In the genomic region with DNA sequence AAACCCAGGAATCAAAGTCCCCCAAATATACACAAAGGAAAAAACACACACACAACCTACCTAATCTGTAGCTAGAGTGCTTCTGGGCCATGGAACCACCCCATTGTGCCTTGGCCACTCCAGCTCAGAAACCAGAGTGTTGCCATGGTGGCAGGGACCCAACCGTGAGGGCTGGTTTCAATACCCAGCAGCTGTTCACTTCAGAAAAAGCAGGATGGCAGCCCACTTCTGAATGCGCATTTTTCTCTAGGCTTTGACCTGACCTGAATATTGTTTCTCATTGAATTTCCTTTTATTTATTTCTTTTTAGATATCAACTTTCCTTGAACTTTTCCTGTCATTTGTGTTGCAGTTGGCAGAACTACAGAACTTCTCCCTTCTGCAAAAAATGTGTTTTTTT, we compare ENCODE assay signal across 1 cellular context.
TF ChIP-seq lines count a peak whose summit lies in the region.

No MANE protein-coding gene starts in this region.

TF ChIP-seq in HCT116, 20 proteins besides CTCF, POLR2A, EP300 and RAD21 (continued from another document):
- TF ChIP-seq, protein P1, sequence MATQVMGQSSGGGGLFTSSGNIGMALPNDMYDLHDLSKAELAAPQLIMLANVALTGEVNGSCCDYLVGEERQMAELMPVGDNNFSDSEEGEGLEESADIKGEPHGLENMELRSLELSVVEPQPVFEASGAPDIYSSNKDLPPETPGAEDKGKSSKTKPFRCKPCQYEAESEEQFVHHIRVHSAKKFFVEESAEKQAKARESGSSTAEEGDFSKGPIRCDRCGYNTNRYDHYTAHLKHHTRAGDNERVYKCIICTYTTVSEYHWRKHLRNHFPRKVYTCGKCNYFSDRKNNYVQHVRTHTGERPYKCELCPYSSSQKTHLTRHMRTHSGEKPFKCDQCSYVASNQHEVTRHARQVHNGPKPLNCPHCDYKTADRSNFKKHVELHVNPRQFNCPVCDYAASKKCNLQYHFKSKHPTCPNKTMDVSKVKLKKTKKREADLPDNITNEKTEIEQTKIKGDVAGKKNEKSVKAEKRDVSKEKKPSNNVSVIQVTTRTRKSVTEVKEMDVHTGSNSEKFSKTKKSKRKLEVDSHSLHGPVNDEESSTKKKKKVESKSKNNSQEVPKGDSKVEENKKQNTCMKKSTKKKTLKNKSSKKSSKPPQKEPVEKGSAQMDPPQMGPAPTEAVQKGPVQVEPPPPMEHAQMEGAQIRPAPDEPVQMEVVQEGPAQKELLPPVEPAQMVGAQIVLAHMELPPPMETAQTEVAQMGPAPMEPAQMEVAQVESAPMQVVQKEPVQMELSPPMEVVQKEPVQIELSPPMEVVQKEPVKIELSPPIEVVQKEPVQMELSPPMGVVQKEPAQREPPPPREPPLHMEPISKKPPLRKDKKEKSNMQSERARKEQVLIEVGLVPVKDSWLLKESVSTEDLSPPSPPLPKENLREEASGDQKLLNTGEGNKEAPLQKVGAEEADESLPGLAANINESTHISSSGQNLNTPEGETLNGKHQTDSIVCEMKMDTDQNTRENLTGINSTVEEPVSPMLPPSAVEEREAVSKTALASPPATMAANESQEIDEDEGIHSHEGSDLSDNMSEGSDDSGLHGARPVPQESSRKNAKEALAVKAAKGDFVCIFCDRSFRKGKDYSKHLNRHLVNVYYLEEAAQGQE (IDR thresholded peaks at IDR 0.05; ENCODE audit: low read depth) = no peak
